9 cellular contexts compared by ENCODE assay signal in genomic region chr12:113239811-113240331, GRCh38. TPM values are rescaled to one million over a fixed set of nuclear protein-coding genes. Genes with fewer than 3 reads are reported as not detected.
DNase-seq lines count a peak whose midpoint lies in the region; ATAC-seq and TF ChIP-seq lines count a peak whose summit lies in the region.
"Had no signal": no experiment of that assay in that cellular context is flagged by ENCODE, and none has a peak within 500 bp of the region (broad histone marks: within the 10 kb centered on the region; RNA-seq: fewer than 3 reads in every experiment).

No MANE protein-coding gene starts in this region.

- CTCF ChIA-PET in HEK293 (lab: Yijun Ruan, JAX) (interaction anchor here (0.6 to 0.7 kb wide), 2 partner anchors 20 to 103 kb away, joined by 3 to 4 read pairs; no protein-coding TSS in a partner anchor), activated B cell treated with CpG ODN at 0.5 μM for 24 hours (lab: Charles Lee) (no interaction called here)

- peak overlapping the region; percentile 48 for H3K27ac Mint-ChIP-seq in activated B cell treated with CpG ODN at 0.5 μM for 24 hours
- peak overlapping the region; percentile 68 for H3K27ac Mint-ChIP-seq in stimulated activated effector memory CD8-positive, alpha-beta T cell treated with anti-CD3 and anti-CD28 coated beads, Interleukin-12 subunit alpha, Interleukin-12 subunit beta, amount 100 ng/mL, for 72 hours

- ATAC-seq in activated B cell treated with CpG ODN at 0.5 μM for 24 hours (ENCODE audit: low read depth): no peak
- peak; percentile 59 for ATAC-seq in left colon
- ATAC-seq in stimulated activated effector memory CD8-positive, alpha-beta T cell treated with anti-CD3 and anti-CD28 coated beads, Interleukin-12 subunit alpha, Interleukin-12 subunit beta, amount 100 ng/mL, for 72 hours: no peak
- ATAC-seq in GM18868 (IDR thresholded peaks at IDR 0.05; ENCODE audit: unreplicated experiment): no peak
- no peak for ATAC-seq in activated T-cell treated with anti-CD3 and anti-CD28 coated beads, Interleukin-2, amount 50 U/mL, for 4 hours

- H3K27ac ChIP-seq in HEK293 (ENCODE audit: extremely low read depth, low read depth, low read length): no peak overlapping the region

- H3K36me3 Mint-ChIP-seq in activated B cell treated with CpG ODN at 0.5 μM for 24 hours (ENCODE audit: low read depth): peaks cover 54% of the 10 kb centered on the region
- peaks cover 7% of the 10 kb centered on the region for H3K36me3 Mint-ChIP-seq in stimulated activated effector memory CD8-positive, alpha-beta T cell treated with anti-CD3 and anti-CD28 coated beads, Interleukin-12 subunit alpha, Interleukin-12 subunit beta, amount 100 ng/mL, for 72 hours
- H3K36me3 Mint-ChIP-seq in activated T-cell treated with anti-CD3 and anti-CD28 coated beads, Interleukin-2, amount 50 U/mL, for 4 hours (ENCODE audit: insufficient read depth): peaks cover 19% of the 10 kb centered on the region

- peak overlapping the region; percentile 1 for H3K4me3 Mint-ChIP-seq in activated B cell treated with CpG ODN at 0.5 μM for 24 hours
- H3K4me3 Mint-ChIP-seq in stimulated activated effector memory CD8-positive, alpha-beta T cell treated with anti-CD3 and anti-CD28 coated beads, Interleukin-12 subunit alpha, Interleukin-12 subunit beta, amount 100 ng/mL, for 72 hours: no peak overlapping the region
- no peak overlapping the region for H3K4me3 Mint-ChIP-seq in activated T-cell treated with anti-CD3 and anti-CD28 coated beads, Interleukin-2, amount 50 U/mL, for 4 hours

- DNase-seq in activated B cell treated with CpG ODN at 0.5 μM for 24 hours (no peak), left colon (peak; percentile 71 to 87), hepatic stellate cell (ENCODE audit: low spot score) (no peak), inferior parietal cortex (ENCODE audit: extremely low spot score) (no peak)
- DNase-seq in stimulated activated effector memory CD8-positive, alpha-beta T cell treated with anti-CD3 and anti-CD28 coated beads, Interleukin-12 subunit alpha, Interleukin-12 subunit beta, amount 100 ng/mL, for 72 hours (ENCODE audit: low spot score in 2 of 2): no peak
- no peak for DNase-seq in activated T-cell treated with anti-CD3 and anti-CD28 coated beads, Interleukin-2, amount 50 U/mL, for 4 hours
- DNase-seq: cortex of kidney had no signal

- H3K9me3 ChIP-seq in HEK293 (ENCODE audit: control insufficient read depth, insufficient read depth, low read depth, low read length): no peaks in the 10 kb centered on the region

- no peak overlapping the region for H3K4me3 ChIP-seq in HEK293 (ENCODE audit: low read depth, low read length)

- peaks cover 0 to 5% of the 10 kb centered on the region in 2 experiments; a peak in 2 of 3 replicates for H3K36me3 ChIP-seq in HEK293 (ENCODE audit: control insufficient read depth in 2 of 2, insufficient read depth in 1 of 2, low read length in 2 of 2)

- TF ChIP-seq CTCF in HEK293 (tag by site-specific recombination; IDR thresholded peaks at IDR 0.05) (no peak), activated B cell treated with CpG ODN at 0.5 μM for 24 hours (IDR thresholded peaks at IDR 0.05) (no peak)

- no peaks in the 10 kb centered on the region for H3K4me1 ChIP-seq in HEK293 (ENCODE audit: control insufficient read depth, insufficient read depth, low read length)

- POLR2A ChIA-PET in HEK293 (lab: Yijun Ruan, JAX) (interaction anchor here (1.0 kb wide), 1 partner anchor 18 kb away, joined by 3 read pairs; the partner anchor contains the start of gene TPCN1), activated B cell treated with CpG ODN at 0.5 μM for 24 hours (lab: Charles Lee) (interaction anchor here (0.7 to 13.6 kb wide), 4 partner anchors 10 to 32 kb away, joined by 5 to 267 read pairs (median 6); partner anchors contain the start of gene TPCN1)

- peaks cover 62% of the 10 kb centered on the region for H3K4me1 Mint-ChIP-seq in activated B cell treated with CpG ODN at 0.5 μM for 24 hours
- peaks cover 27% of the 10 kb centered on the region for H3K4me1 Mint-ChIP-seq in stimulated activated effector memory CD8-positive, alpha-beta T cell treated with anti-CD3 and anti-CD28 coated beads, Interleukin-12 subunit alpha, Interleukin-12 subunit beta, amount 100 ng/mL, for 72 hours
- peaks cover 23% of the 10 kb centered on the region for H3K4me1 Mint-ChIP-seq in activated T-cell treated with anti-CD3 and anti-CD28 coated beads, Interleukin-2, amount 50 U/mL, for 4 hours (ENCODE audit: low read depth)

- intact Hi-C loops in activated B cell treated with CpG ODN at 0.5 μM for 24 hours (cut with micrococcal nuclease) (no loop called here), left colon (cut with DNase I, micrococcal nuclease) (no loop called here)

- H3K9me3 Mint-ChIP-seq in activated B cell treated with CpG ODN at 0.5 μM for 24 hours: no peaks in the 10 kb centered on the region
- H3K9me3 Mint-ChIP-seq in stimulated activated effector memory CD8-positive, alpha-beta T cell treated with anti-CD3 and anti-CD28 coated beads, Interleukin-12 subunit alpha, Interleukin-12 subunit beta, amount 100 ng/mL, for 72 hours: no peaks in the 10 kb centered on the region
- no peaks in the 10 kb centered on the region for H3K9me3 Mint-ChIP-seq in activated T-cell treated with anti-CD3 and anti-CD28 coated beads, Interleukin-2, amount 50 U/mL, for 4 hours

- no peaks in the 10 kb centered on the region for H3K27me3 Mint-ChIP-seq in activated B cell treated with CpG ODN at 0.5 μM for 24 hours
- no peaks in the 10 kb centered on the region for H3K27me3 Mint-ChIP-seq in activated T-cell treated with anti-CD3 and anti-CD28 coated beads, Interleukin-2, amount 50 U/mL, for 4 hours (ENCODE audit: low read depth)

TF ChIP-seq in HEK293, 187 proteins besides CTCF, POLR2A, EP300 and RAD21:
- TF ChIP-seq ZNF560 (tag by site-specific recombination; IDR thresholded peaks at IDR 0.05; ENCODE audit: borderline replicate concordance): no peak
- TF ChIP-seq ZNF692 (tag by site-specific recombination; IDR thresholded peaks at IDR 0.05): no peak
- TF ChIP-seq TRIM28 (IDR thresholded peaks at IDR 0.05; ENCODE audit: borderline replicate concordance, low read length): 0 out of 2 replicates have a peak, but pooled peaks have one; percentile 28
- no peak for TF ChIP-seq ZNF660 (tag by site-specific recombination; IDR thresholded peaks at IDR 0.05)
TF ChIP-seq in HEK293: peak in this region for 1.

RNA-seq across cellular contexts. Expression of gene TPCN1, which starts 18.6 kb away (rescaled TPM):
- total RNA-seq in activated B cell treated with CpG ODN at 0.5 μM for 24 hours (107 and 126 TPM in 2 replicates), left colon (10 to 100 TPM; 84.7 to 96.4 TPM)
- 10 to 100 TPM; 17.5 to 23.7 (median 20.8) TPM for total RNA-seq in activated T-cell treated with anti-CD3 and anti-CD28 coated beads, Interleukin-2, amount 50 U/mL, for 4 hours

RNA-seq across cellular contexts. Expression of gene RITA1, which starts 54.4 kb away (rescaled TPM):
- 15.5 and 18.2 TPM in 2 replicates for total RNA-seq in activated B cell treated with CpG ODN at 0.5 μM for 24 hours
- total RNA-seq in left colon: 10 to 100 TPM; 17.4 to 18.0 TPM
- 10 to 100 TPM; 24.6 to 31.0 (median 27.5) TPM for total RNA-seq in activated T-cell treated with anti-CD3 and anti-CD28 coated beads, Interleukin-2, amount 50 U/mL, for 4 hours

RNA-seq across cellular contexts. Expression of gene DDX54, which starts 54.6 kb away (rescaled TPM):
- 115 TPM in 2 replicates for total RNA-seq in activated B cell treated with CpG ODN at 0.5 μM for 24 hours
- 10 to 100 TPM; 42.0 to 56.9 TPM for total RNA-seq in left colon
- total RNA-seq in activated T-cell treated with anti-CD3 and anti-CD28 coated beads, Interleukin-2, amount 50 U/mL, for 4 hours: 100 to 1,000 TPM; 213 to 236 (median 232) TPM

Comparison
In these comparisons a context has a peak if more than half of its experiments do, and no peak if none do; other contexts are left out.
1. DNase-seq: peak in left colon (2 of 2); none in activated B cell treated with CpG ODN at 0.5 μM for 24 hours (single experiment), stimulated activated effector memory CD8-positive, alpha-beta T cell treated with anti-CD3 and anti-CD28 coated beads, Interleukin-12 subunit alpha, Interleukin-12 subunit beta, amount 100 ng/mL, for 72 hours (0 of 2), hepatic stellate cell (single experiment), inferior parietal cortex (single experiment) and activated T-cell treated with anti-CD3 and anti-CD28 coated beads, Interleukin-2, amount 50 U/mL, for 4 hours (single experiment).